Comparison of ENCODE assay signal across 20 cellular contexts in genomic region chr20:11426938-11427337, GRCh38.
"Had no signal": no experiment of that assay in that cellular context is flagged by ENCODE, and none has a peak within 500 bp of the region (broad histone marks: within the 10 kb centered on the region; RNA-seq: fewer than 3 reads in every experiment).

No MANE protein-coding gene starts in this region.

- H3K4me3 Mint-ChIP-seq: activated CD4-positive, alpha-beta T cell treated with anti-CD3 and anti-CD28 coated beads for 36 hours; activated naive CD8-positive, alpha-beta T cell treated with anti-CD3 and anti-CD28 coated beads for 36 hours; memory B cell had no signal

- H3K27me3 Mint-ChIP-seq: activated CD4-positive, alpha-beta T cell treated with anti-CD3 and anti-CD28 coated beads for 36 hours; activated naive CD8-positive, alpha-beta T cell treated with anti-CD3 and anti-CD28 coated beads for 36 hours; memory B cell had no signal

- H3K27ac Mint-ChIP-seq: activated CD4-positive, alpha-beta T cell treated with anti-CD3 and anti-CD28 coated beads for 36 hours; activated naive CD8-positive, alpha-beta T cell treated with anti-CD3 and anti-CD28 coated beads for 36 hours; memory B cell had no signal

- H3K4me1 Mint-ChIP-seq: activated CD4-positive, alpha-beta T cell treated with anti-CD3 and anti-CD28 coated beads for 36 hours; activated naive CD8-positive, alpha-beta T cell treated with anti-CD3 and anti-CD28 coated beads for 36 hours; memory B cell had no signal

- FAIRE-seq: bronchial epithelial cell, pancreas had no signal

- DNase-seq: activated CD4-positive, alpha-beta T cell treated with anti-CD3 and anti-CD28 coated beads for 36 hours; activated CD4-positive, alpha-beta T cell treated with anti-CD3 and anti-CD28 coated beads, Interleukin-2, amount 50 U/mL, for 4 hours; activated naive CD4-positive, alpha-beta T cell treated with Interleukin-2 at 50 U/mL for 16 hours; activated naive CD8-positive, alpha-beta T cell treated with anti-CD3 and anti-CD28 coated beads for 36 hours; activated T-cell treated with anti-CD3 and anti-CD28 coated beads, Interleukin-2, amount 50 U/mL, for 48 hours; amniotic stem cell; esophagus squamous epithelium; hypothalamus; pancreas; psoas muscle; stimulated activated CD4-positive, alpha-beta T cell treated with anti-CD3 and anti-CD28 coated beads, Interleukin-12 subunit alpha, Interleukin-12 subunit beta, amount 100 ng/mL, for 4 hours; stimulated activated CD4-positive, alpha-beta T cell treated with anti-CD3 and anti-CD28 coated beads, Interleukin-4, amount 100 ng/mL, for 4 hours; stimulated activated naive CD8-positive, alpha-beta T cell treated with anti-CD3 and anti-CD28 coated beads, Interleukin-15, Interleukin-2, amounts not matched to agents 100 U/mL and 50 U/mL, for 24 hours; T-helper 1 cell; upper lobe of right lung had no signal

- H3K4me3 ChIP-seq: coronary artery, esophagus squamous epithelium, gastroesophageal sphincter, pancreas, psoas muscle, right atrium auricular region, upper lobe of right lung had no signal

- H3K36me3 Mint-ChIP-seq: activated naive CD8-positive, alpha-beta T cell treated with anti-CD3 and anti-CD28 coated beads for 36 hours; memory B cell had no signal

- H3K9me3 ChIP-seq: esophagus squamous epithelium, gastroesophageal sphincter, pancreas, psoas muscle, right atrium auricular region, upper lobe of right lung had no signal

- H3K36me3 ChIP-seq: esophagus squamous epithelium, gastroesophageal sphincter, pancreas, right atrium auricular region, upper lobe of right lung had no signal

- H3K27me3 ChIP-seq: esophagus squamous epithelium, gastroesophageal sphincter, right atrium auricular region, upper lobe of right lung had no signal

- H3K9me3 Mint-ChIP-seq: memory B cell had no signal

- H3K27ac ChIP-seq: coronary artery, esophagus squamous epithelium, gastroesophageal sphincter, pancreas, psoas muscle, right atrium auricular region, upper lobe of right lung had no signal

- H3K4me1 ChIP-seq: esophagus squamous epithelium, gastroesophageal sphincter, pancreas, psoas muscle, right atrium auricular region, upper lobe of right lung had no signal

- ATAC-seq: activated CD4-positive, alpha-beta T cell treated with anti-CD3 and anti-CD28 coated beads for 36 hours; gastroesophageal sphincter; pancreas; psoas muscle; stimulated activated naive CD8-positive, alpha-beta T cell treated with anti-CD3 and anti-CD28 coated beads, Interleukin-15, Interleukin-2, amounts not matched to agents 100 U/mL and 50 U/mL, for 24 hours; upper lobe of right lung had no signal
